Comparison of ENCODE assay signal across 17 cellular contexts in genomic region chr3:79038636-79039035, GRCh38.
DNase-seq lines count a peak whose midpoint lies in the region; FAIRE-seq and TF ChIP-seq lines count a peak whose summit lies in the region.
"Had no signal": no experiment of that assay in that cellular context is flagged by ENCODE, and none has a peak within 500 bp of the region (broad histone marks: within the 10 kb centered on the region; RNA-seq: fewer than 3 reads in every experiment).

No MANE protein-coding gene starts in this region.

- no peaks in the 10 kb centered on the region for H3K9me3 Mint-ChIP-seq in nephron progenitor cell
- H3K9me3 Mint-ChIP-seq: GM23338 had no signal

- DNase-seq in AG10803 (ENCODE audit: low read depth) (peak; percentile 15), SK-MEL-5 (ENCODE audit: low read depth, low spot score) (peak; percentile 12), fibroblast of mammary gland (ENCODE audit: low read depth) (peak; percentile 56), nephron progenitor cell (no peak), GM10248 (ENCODE audit: extremely low spot score) (no peak), RCC 7860 (ENCODE audit: low spot score) (no peak)
- no peak for DNase-seq in activated T-cell treated with anti-CD3 and anti-CD28 coated beads, Interleukin-2, amount 50 U/mL, for 1 hour
- DNase-seq: 8988T; Calu3; CD8-positive, alpha-beta T cell; DMS79 treated with DMSO at 0.1 percent for 48 hours; GF-D8 had no signal

- CTCF ChIA-PET in GM10248 (lab: Yijun Ruan, JAX), result no interaction called here

- no peaks in the 10 kb centered on the region for H3K27me3 Mint-ChIP-seq in nephron progenitor cell (ENCODE audit: low read depth, poor library complexity)
- H3K27me3 Mint-ChIP-seq: B cell had no signal

- no peaks in the 10 kb centered on the region for H3K36me3 Mint-ChIP-seq in nephron progenitor cell (ENCODE audit: low read depth)
- H3K36me3 Mint-ChIP-seq: CD8-positive, alpha-beta T cell had no signal

- POLR2A ChIA-PET in GM10248 (lab: Yijun Ruan, JAX), result no interaction called here

- no peak for FAIRE-seq in RCC 7860 (lab: Jason Lieb, UNC)
- FAIRE-seq: GM12891, GM19239 had no signal

- peaks cover 10% of the 10 kb centered on the region for H3K4me1 Mint-ChIP-seq in nephron progenitor cell
- H3K4me1 Mint-ChIP-seq: B cell had no signal

- no peak overlapping the region for H3K4me3 Mint-ChIP-seq in nephron progenitor cell
- H3K4me3 Mint-ChIP-seq: B cell; CD8-positive, alpha-beta T cell; GM23338 had no signal

- H3K27ac Mint-ChIP-seq in nephron progenitor cell, result peak overlapping the region; percentile 5
- H3K27ac Mint-ChIP-seq: B cell; CD8-positive, alpha-beta T cell; GM23338 had no signal

- H3K4me3 ChIP-seq in AG10803 (ENCODE audit: low read length) (no peak overlapping the region), fibroblast of mammary gland (ENCODE audit: control insufficient read depth, low read depth, low read length) (no peak overlapping the region)
- H3K4me3 ChIP-seq: BLaER1 treated with 17β-estradiol and CSF1 and Interleukin-3, amounts not matched to agents 10 nM and 100 nM; GM23338 had no signal

- TF ChIP-seq CTCF in AG10803 (conservative IDR thresholded peaks at IDR 0.05; ENCODE audit: low read length) (no peak), fibroblast of mammary gland (conservative IDR thresholded peaks at IDR 0.05; ENCODE audit: control insufficient read depth, insufficient read depth, low read depth, low read length) (no peak), nephron progenitor cell (IDR thresholded peaks at IDR 0.05) (no peak), GM10248 (IDR thresholded peaks at IDR 0.05; ENCODE audit: control extremely low read depth, extremely low read depth, low read depth, missing control alignments) (no peak)

- in situ Hi-C loops in SK-MEL-5 (cut with HindIII; ENCODE audit: low pct_unique_long_range_greater_than_20kb, low sequenced_read_pairs), result no loop called here

Comparison
In these comparisons a context has a peak if more than half of its experiments do, and no peak if none do; other contexts are left out.
1. DNase-seq: peak in AG10803 (single experiment), SK-MEL-5 (single experiment) and fibroblast of mammary gland (single experiment); none in nephron progenitor cell (single experiment), GM10248 (single experiment), RCC 7860 (single experiment) and activated T-cell treated with anti-CD3 and anti-CD28 coated beads, Interleukin-2, amount 50 U/mL, for 1 hour (single experiment).